2 cellular contexts compared by ENCODE assay signal in the genomic region with DNA sequence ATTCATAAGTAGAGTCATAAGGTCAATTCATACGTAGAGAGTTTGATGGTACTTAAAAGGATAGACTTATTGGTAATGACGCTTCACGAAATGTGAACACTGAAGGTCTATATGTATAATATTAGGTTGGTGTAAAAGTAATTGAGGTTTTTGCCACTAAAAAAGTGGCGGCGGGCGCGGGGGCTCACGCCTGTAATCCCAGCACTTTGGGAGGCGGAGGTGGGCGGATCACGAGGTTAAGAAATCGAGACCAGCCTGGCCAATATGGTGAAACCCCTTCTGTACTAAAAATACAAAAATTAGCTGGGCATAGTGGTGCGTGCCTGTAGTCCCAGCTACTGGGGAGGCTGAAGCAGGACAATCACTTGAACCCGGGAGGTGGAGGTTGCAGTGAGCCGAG.
DNase-seq lines count a peak whose midpoint lies in the region; FAIRE-seq and TF ChIP-seq lines count a peak whose summit lies in the region.
"Not testable (repeated sequence)": the region's sequence is repeated elsewhere in the genome, so short reads cannot be mapped to it uniquely, and the experiment has no call there.

No MANE protein-coding gene starts in this region.

- H3K4me3 ChIP-seq in PC-9; kidney (ENCODE audit: low read length in 2 of 2): not testable (repeated sequence)

- TF ChIP-seq CTCF in PC-9 (conservative IDR thresholded peaks at IDR 0.05); kidney (IDR thresholded peaks at IDR 0.05; ENCODE audit: borderline replicate concordance, extremely low read depth, insufficient read depth): not testable (repeated sequence)

- intact Hi-C loops in PC-9 (cut with micrococcal nuclease; ENCODE audit: unreplicated experiment); kidney (cut with DNase I): not testable (repeated sequence)

- DNase-seq in PC-9, result not testable (repeated sequence)
- DNase-seq in kidney, result peak; percentile 23

- H3K4me1 ChIP-seq in PC-9 (replicated peaks; ENCODE audit: insufficient read depth); kidney (ENCODE audit: control insufficient read depth in 1 of 2, insufficient read depth in 1 of 2, low read depth in 1 of 2, low read length in 2 of 2): not testable (repeated sequence)

- POLR2A ChIA-PET in PC-9 (lab: Charles Lee; ENCODE audit: unreplicated experiment), result not testable (repeated sequence)

- H3K9me3 ChIP-seq in PC-9 (ENCODE audit: insufficient read depth, low read depth); kidney (ENCODE audit: control insufficient read depth in 1 of 2, low read length in 2 of 2): not testable (repeated sequence)

- FAIRE-seq in kidney (lab: Jason Lieb, UNC), result not testable (repeated sequence)

- H3K27me3 ChIP-seq in PC-9 (ENCODE audit: insufficient read depth, low read depth), result not testable (repeated sequence)

- H3F3A ChIP-seq in PC-9 (ENCODE audit: insufficient read depth, low read depth), result not testable (repeated sequence)

- CTCF ChIA-PET in PC-9 (lab: Charles Lee), result not testable (repeated sequence)

- not testable (repeated sequence) for H4K20me1 ChIP-seq in PC-9 (ENCODE audit: insufficient read depth)

- H3K36me3 ChIP-seq in PC-9 (ENCODE audit: low read depth); kidney (ENCODE audit: control insufficient read depth in 1 of 2, insufficient read depth in 2 of 2, low read length in 2 of 2): not testable (repeated sequence)

- H3K9ac ChIP-seq in kidney (ENCODE audit: low read length in 2 of 2), result not testable (repeated sequence)

- not testable (repeated sequence) for H3K79me2 ChIP-seq in PC-9 (ENCODE audit: low read depth)

- not testable (repeated sequence) for H3K9me2 ChIP-seq in PC-9 (ENCODE audit: insufficient read depth)

- not testable (repeated sequence) for BruUV-seq in PC-9 (replicated peaks; lab: Mats Ljungman, UMichigan)

- H3K27ac ChIP-seq in PC-9; kidney (ENCODE audit: low read depth in 2 of 2, low read length in 2 of 2): not testable (repeated sequence)

- H2AFZ ChIP-seq in PC-9, result 0 out of 2 replicates have a peak overlapping the region, but pooled peaks have one; percentile 48

- H3K4me2 ChIP-seq in PC-9, result not testable (repeated sequence)
